ENCODE assay signal across 2 cellular contexts in the genomic region with DNA sequence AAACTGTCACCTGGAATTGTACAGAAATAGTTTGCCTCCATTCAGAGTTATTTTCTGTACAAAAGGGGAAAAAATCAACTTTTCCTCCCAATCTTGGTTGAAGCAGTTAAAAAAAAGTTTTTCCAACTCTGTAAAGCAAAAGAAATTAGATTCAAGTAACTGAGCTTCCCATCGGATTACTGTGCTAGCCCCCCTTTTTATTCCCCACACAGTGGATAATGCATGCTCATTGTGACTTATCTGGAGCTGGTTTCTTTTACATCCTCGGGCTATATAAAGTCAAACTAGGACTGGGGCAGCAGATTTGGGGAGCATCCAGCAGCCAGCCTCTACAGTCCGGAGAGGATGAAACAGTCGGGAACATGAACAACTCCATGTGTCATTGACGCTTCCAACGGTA.
TF ChIP-seq lines count a peak whose summit lies in the region.

A gene (plus strand): TSS at position 301 of the 400 bp plus-strand sequence. CDS start 335 bp downstream, outside the sequence.

TF ChIP-seq in GM23338, 12 proteins besides CTCF, POLR2A, EP300 and RAD21:
- TF ChIP-seq EZH2phosphoT487 (IDR thresholded peaks at IDR 0.05; ENCODE audit: unreplicated experiment) (no peak), ZNF114 (CRISPR knock-in tag; IDR thresholded peaks at IDR 0.05) (no peak), JUNB (IDR thresholded peaks at IDR 0.05; ENCODE audit: unreplicated experiment) (no peak), CREB1 (CRISPR knock-in tag; IDR thresholded peaks at IDR 0.05; ENCODE audit: low read depth) (no peak), NANOG (IDR thresholded peaks at IDR 0.05; ENCODE audit: borderline replicate concordance) (no peak), STAT1 (IDR thresholded peaks at IDR 0.05; ENCODE audit: unreplicated experiment) (no peak), POLR2AphosphoS5 (IDR thresholded peaks at IDR 0.05; ENCODE audit: low read depth) (no peak), EZH2 (IDR thresholded peaks at IDR 0.05; ENCODE audit: low read depth, unreplicated experiment) (no peak)
- TF ChIP-seq, protein P1, sequence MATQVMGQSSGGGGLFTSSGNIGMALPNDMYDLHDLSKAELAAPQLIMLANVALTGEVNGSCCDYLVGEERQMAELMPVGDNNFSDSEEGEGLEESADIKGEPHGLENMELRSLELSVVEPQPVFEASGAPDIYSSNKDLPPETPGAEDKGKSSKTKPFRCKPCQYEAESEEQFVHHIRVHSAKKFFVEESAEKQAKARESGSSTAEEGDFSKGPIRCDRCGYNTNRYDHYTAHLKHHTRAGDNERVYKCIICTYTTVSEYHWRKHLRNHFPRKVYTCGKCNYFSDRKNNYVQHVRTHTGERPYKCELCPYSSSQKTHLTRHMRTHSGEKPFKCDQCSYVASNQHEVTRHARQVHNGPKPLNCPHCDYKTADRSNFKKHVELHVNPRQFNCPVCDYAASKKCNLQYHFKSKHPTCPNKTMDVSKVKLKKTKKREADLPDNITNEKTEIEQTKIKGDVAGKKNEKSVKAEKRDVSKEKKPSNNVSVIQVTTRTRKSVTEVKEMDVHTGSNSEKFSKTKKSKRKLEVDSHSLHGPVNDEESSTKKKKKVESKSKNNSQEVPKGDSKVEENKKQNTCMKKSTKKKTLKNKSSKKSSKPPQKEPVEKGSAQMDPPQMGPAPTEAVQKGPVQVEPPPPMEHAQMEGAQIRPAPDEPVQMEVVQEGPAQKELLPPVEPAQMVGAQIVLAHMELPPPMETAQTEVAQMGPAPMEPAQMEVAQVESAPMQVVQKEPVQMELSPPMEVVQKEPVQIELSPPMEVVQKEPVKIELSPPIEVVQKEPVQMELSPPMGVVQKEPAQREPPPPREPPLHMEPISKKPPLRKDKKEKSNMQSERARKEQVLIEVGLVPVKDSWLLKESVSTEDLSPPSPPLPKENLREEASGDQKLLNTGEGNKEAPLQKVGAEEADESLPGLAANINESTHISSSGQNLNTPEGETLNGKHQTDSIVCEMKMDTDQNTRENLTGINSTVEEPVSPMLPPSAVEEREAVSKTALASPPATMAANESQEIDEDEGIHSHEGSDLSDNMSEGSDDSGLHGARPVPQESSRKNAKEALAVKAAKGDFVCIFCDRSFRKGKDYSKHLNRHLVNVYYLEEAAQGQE (IDR thresholded peaks at IDR 0.05; ENCODE audit: unreplicated experiment) = no peak
- TF ChIP-seq, protein P2, sequence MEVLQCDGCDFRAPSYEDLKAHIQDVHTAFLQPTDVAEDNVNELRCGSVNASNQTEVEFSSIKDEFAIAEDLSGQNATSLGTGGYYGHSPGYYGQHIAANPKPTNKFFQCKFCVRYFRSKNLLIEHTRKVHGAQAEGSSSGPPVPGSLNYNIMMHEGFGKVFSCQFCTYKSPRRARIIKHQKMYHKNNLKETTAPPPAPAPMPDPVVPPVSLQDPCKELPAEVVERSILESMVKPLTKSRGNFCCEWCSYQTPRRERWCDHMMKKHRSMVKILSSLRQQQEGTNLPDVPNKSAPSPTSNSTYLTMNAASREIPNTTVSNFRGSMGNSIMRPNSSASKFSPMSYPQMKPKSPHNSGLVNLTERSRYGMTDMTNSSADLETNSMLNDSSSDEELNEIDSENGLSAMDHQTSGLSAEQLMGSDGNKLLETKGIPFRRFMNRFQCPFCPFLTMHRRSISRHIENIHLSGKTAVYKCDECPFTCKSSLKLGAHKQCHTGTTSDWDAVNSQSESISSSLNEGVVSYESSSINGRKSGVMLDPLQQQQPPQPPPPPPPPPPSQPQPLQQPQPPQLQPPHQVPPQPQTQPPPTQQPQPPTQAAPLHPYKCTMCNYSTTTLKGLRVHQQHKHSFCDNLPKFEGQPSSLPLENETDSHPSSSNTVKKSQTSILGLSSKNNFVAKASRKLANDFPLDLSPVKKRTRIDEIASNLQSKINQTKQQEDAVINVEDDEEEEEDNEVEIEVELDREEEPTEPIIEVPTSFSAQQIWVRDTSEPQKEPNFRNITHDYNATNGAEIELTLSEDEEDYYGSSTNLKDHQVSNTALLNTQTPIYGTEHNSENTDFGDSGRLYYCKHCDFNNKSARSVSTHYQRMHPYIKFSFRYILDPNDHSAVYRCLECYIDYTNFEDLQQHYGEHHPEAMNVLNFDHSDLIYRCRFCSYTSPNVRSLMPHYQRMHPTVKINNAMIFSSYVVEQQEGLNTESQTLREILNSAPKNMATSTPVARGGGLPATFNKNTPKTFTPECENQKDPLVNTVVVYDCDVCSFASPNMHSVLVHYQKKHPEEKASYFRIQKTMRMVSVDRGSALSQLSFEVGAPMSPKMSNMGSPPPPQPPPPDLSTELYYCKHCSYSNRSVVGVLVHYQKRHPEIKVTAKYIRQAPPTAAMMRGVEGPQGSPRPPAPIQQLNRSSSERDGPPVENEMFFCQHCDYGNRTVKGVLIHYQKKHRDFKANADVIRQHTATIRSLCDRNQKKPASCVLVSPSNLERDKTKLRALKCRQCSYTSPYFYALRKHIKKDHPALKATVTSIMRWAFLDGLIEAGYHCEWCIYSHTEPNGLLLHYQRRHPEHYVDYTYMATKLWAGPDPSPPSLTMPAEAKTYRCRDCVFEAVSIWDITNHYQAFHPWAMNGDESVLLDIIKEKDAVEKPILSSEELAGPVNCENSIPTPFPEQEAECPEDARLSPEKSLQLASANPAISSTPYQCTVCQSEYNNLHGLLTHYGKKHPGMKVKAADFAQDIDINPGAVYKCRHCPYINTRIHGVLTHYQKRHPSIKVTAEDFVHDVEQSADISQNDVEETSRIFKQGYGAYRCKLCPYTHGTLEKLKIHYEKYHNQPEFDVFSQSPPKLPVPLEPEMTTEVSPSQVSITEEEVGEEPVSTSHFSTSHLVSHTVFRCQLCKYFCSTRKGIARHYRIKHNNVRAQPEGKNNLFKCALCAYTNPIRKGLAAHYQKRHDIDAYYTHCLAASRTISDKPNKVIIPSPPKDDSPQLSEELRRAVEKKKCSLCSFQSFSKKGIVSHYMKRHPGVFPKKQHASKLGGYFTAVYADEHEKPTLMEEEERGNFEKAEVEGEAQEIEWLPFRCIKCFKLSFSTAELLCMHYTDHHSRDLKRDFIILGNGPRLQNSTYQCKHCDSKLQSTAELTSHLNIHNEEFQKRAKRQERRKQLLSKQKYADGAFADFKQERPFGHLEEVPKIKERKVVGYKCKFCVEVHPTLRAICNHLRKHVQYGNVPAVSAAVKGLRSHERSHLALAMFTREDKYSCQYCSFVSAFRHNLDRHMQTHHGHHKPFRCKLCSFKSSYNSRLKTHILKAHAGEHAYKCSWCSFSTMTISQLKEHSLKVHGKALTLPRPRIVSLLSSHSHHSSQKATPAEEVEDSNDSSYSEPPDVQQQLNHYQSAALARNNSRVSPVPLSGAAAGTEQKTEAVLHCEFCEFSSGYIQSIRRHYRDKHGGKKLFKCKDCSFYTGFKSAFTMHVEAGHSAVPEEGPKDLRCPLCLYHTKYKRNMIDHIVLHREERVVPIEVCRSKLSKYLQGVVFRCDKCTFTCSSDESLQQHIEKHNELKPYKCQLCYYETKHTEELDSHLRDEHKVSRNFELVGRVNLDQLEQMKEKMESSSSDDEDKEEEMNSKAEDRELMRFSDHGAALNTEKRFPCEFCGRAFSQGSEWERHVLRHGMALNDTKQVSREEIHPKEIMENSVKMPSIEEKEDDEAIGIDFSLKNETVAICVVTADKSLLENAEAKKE (CRISPR knock-in tag; IDR thresholded peaks at IDR 0.05) = no peak

TF ChIP-seq in H1, 55 proteins besides CTCF, POLR2A, EP300 and RAD21:
- TF ChIP-seq SP4 (IDR thresholded peaks at IDR 0.05; ENCODE audit: low read length) = no peak
